In the genomic region with DNA sequence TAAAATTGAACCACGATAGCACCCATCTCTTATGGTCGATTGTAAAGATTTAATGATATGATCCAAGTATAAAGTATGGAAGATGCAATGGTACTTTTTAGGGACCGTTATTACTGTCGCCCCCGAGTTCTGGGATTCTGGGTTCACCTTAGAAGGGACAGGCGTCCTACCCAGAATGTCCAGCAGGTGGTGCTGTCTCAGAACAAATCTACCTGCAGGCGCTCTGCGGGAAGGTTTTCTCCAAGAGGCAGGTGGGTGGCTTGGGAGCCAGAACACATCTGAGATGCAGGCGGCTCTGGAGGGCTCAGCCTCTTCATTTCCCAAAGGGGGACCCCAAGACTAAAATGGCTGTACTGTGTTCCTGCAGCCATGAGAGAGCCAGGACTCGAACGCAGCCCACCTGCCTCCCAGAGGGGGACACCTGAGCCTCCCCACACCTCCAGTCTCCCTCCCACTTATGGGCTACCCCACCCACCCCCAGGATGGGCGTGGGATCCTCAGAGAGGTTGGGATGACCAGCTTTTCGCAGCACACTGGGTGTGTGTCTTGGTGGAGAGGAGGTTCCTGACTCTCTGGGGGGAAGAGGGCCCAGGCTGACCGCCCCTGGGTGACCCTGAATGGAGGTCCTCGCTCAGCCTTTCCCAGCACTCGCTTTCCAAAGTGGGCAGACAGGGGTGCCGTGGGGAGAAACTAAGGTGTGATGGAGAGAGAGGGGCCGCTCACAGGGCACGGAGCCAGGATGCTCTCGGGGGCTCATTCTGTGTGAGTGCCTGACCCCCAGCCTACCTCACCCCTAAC, we compare ENCODE assay signal across 8 cellular contexts. TPM values are rescaled to one million over a fixed set of nuclear protein-coding genes. Genes with fewer than 3 reads are reported as not detected.
A peak's percentile ranks its signal among the peaks of the same experiment; 100 is the strongest.
DNase-seq lines count a peak whose midpoint lies in the region; ATAC-seq and TF ChIP-seq lines count a peak whose summit lies in the region.

No MANE protein-coding gene starts in this region.

- peak overlapping the region; percentile 11 for H2AFZ ChIP-seq in IMR-90 (replicated peaks; ENCODE audit: low read length, poor library complexity)

- CTCF ChIA-PET in IMR-90 (lab: Yijun Ruan, JAX), result interaction anchor here (0.7 to 2.0 kb wide), 16 partner anchors 10 to 374 kb away, joined by 3 to 10 read pairs (median 4); no protein-coding TSS in a partner anchor

- H4K8ac ChIP-seq in IMR-90 (ENCODE audit: low read depth in 2 of 2, low read length in 2 of 2), result no peak overlapping the region

- in situ Hi-C loops in Caki2 (cut with HindIII; ENCODE audit: low pct_unique_long_range_greater_than_20kb, low sequenced_read_pairs), result no loop called here
- in situ Hi-C loops in IMR-90 (cut with MboI; ENCODE audit: low sequenced_read_pairs), result loop anchor here (5.0 kb wide), 3 partner anchors 248 to 372 kb away; no protein-coding TSS in a partner anchor

- ATAC-seq in IMR-90 (ENCODE audit: low read depth) (peak; percentile 67), left cardiac atrium (peak in 1 of 2 donors; percentile 15), HG03571 (IDR thresholded peaks at IDR 0.05; ENCODE audit: unreplicated experiment) (no peak), HG02798 (IDR thresholded peaks at IDR 0.05; ENCODE audit: poor library complexity, unreplicated experiment) (no peak)

- H3K4me3 ChIP-seq in IMR-90 (ENCODE audit: insufficient read depth, low read depth, low read length), result no peak overlapping the region

- H2BK120ac ChIP-seq in IMR-90 (ENCODE audit: low read depth, low read length), result peak overlapping the region; percentile 46

- peak overlapping the region; percentile 48; the same call in 1 of the 2 replicates for H2AK5ac ChIP-seq in IMR-90 (ENCODE audit: low read depth, low read length)

- 14% methylated on average over 4 of the region's 20 CpGs; no CpG with 5 or more reads in 1 of the 2 experiments for WGBS in IMR-90 (ENCODE audit: extremely low coverage in 2 of 2, insufficient read length in 1 of 2), 2 experiments

- no peak overlapping the region for H3K14ac ChIP-seq in IMR-90 (replicated peaks; ENCODE audit: low read depth, low read length)

- peaks cover 2% of the 10 kb centered on the region for H3K27me3 ChIP-seq in IMR-90 (ENCODE audit: control insufficient read depth, insufficient read depth, low read length)

- intact Hi-C loops in IMR-90 (cut with micrococcal nuclease) (loop anchor here (1.0 to 5.0 kb wide), 2 partner anchors 244 to 298 kb away; no protein-coding TSS in a partner anchor), left cardiac atrium (cut with DNase I) (loop anchor here (5.0 to 10.0 kb wide), 3 partner anchors 243 to 377 kb away; no protein-coding TSS in a partner anchor)

- H2BK15ac ChIP-seq in IMR-90 (ENCODE audit: low read depth, low read length), result no peak overlapping the region

- DNase-seq in Caki2 (ENCODE audit: low read depth) (peak; percentile 26), IMR-90 (peak; percentile 44), SHP77 treated with DMSO at 0.1 percent for 48 hours (lab: John Stamatoyannopoulos, UW) (peak; percentile 9), left cardiac atrium (peak; percentile 80), retina (peak; percentile 78)
- DNase-seq in activated naive CD4-positive, alpha-beta T cell treated with anti-CD3 and anti-CD28 coated beads, Interleukin-2, amount 50 U/mL, for 16 hours, result peak; percentile 76

- peak; percentile 71 for TF ChIP-seq RAD21 in IMR-90 (IDR thresholded peaks at IDR 0.05; ENCODE audit: low read length)

- H3K27ac ChIP-seq in IMR-90 (ENCODE audit: insufficient read depth, low read length), result no peak overlapping the region

- no peak for TF ChIP-seq POLR2A in IMR-90 (IDR thresholded peaks at IDR 0.05; ENCODE audit: low read depth, low read length)

- no peak overlapping the region for H2BK5ac ChIP-seq in IMR-90 (ENCODE audit: low read depth, low read length, poor library complexity, severe bottlenecking)

- H3K9me1 ChIP-seq in IMR-90 (ENCODE audit: insufficient read depth, low read length), result peaks cover 7% of the 10 kb centered on the region

- peak; percentile 72 for TF ChIP-seq CTCF in IMR-90 (conservative IDR thresholded peaks at IDR 0.05; ENCODE audit: low read depth, low read length)

- H3K4ac ChIP-seq in IMR-90 (ENCODE audit: low read depth, low read length), result no peak overlapping the region

- dilution Hi-C loops in IMR-90 (cut with HindIII; ENCODE audit: low sequenced_read_pairs, unreplicated experiment), result no loop called here

- H3K23ac ChIP-seq in IMR-90 (ENCODE audit: low read depth, low read length), result no peak overlapping the region

- POLR2A ChIA-PET in IMR-90 (lab: Charles Lee; ENCODE audit: unreplicated experiment), result interaction anchor here (0.6 kb wide), 1 partner anchor 9 kb away, joined by 3 read pairs; no protein-coding TSS in a partner anchor

- H3K4me2 ChIP-seq in IMR-90 (ENCODE audit: low read depth, low read length), result no peak overlapping the region

- no TSS peak for BruUV-seq in IMR-90 (replicated peaks; lab: Mats Ljungman, UMichigan)

- H4K20me1 ChIP-seq in IMR-90 (ENCODE audit: insufficient read depth, low read length), result no peaks in the 10 kb centered on the region

- H3K56ac ChIP-seq in IMR-90 (ENCODE audit: extremely low read depth, insufficient read depth, low read length), result no peak overlapping the region

- peaks cover 5% of the 10 kb centered on the region for H3K4me1 ChIP-seq in IMR-90 (ENCODE audit: control insufficient read depth, insufficient read depth, low read length)

- peak overlapping the region; percentile 11; the same call in 1 of the 2 replicates for H2BK20ac ChIP-seq in IMR-90 (ENCODE audit: low read depth, low read length)

- H2AK9ac ChIP-seq in IMR-90 (replicated peaks; ENCODE audit: low read depth, low read length, poor library complexity), result peak overlapping the region; percentile 5

- H3K9me3 ChIP-seq in IMR-90 (ENCODE audit: control insufficient read depth, insufficient read depth, low read length), result no peaks in the 10 kb centered on the region

- H3K79me1 ChIP-seq in IMR-90 (ENCODE audit: low read depth in 1 of 2, low read length in 2 of 2), result no peaks in the 10 kb centered on the region

- H3K36me3 ChIP-seq in IMR-90 (ENCODE audit: control insufficient read depth, insufficient read depth, low read length), result no peaks in the 10 kb centered on the region

- H3K9ac ChIP-seq in IMR-90 (ENCODE audit: low read depth, low read length), result no peak overlapping the region

- no peak overlapping the region for H3K18ac ChIP-seq in IMR-90 (ENCODE audit: low read depth, low read length)

- H4K91ac ChIP-seq in IMR-90 (ENCODE audit: insufficient read depth, low read depth, low read length), result no peak overlapping the region

- no peak overlapping the region for H4K5ac ChIP-seq in IMR-90 (ENCODE audit: low read depth, low read length)

TF ChIP-seq in IMR-90, 13 proteins besides CTCF, POLR2A, EP300 and RAD21:
- TF ChIP-seq RFX5 (IDR thresholded peaks at IDR 0.05; ENCODE audit: low read depth, low read length) (no peak), SMC3 (IDR thresholded peaks at IDR 0.05; ENCODE audit: low read depth, low read length) (peak; percentile 75)
TF ChIP-seq in IMR-90: peak in this region for 1.

RNA-seq across cellular contexts. Expression of a gene that starts 28.1 kb away (rescaled TPM):
- 0.17 TPM in 1 of 2 replicates, not detected in the other for total RNA-seq in Caki2 (2014; rRNA removed; shearing (Covaris generic); ENCODE audit: low replicate concordance)
- 9.3 and 9.7 TPM in 2 replicates for total RNA-seq in IMR-90 (2012; rRNA removed)
- polyA plus RNA-seq in IMR-90 (2012; rRNA removed), result 39.3 and 43.2 TPM in 2 replicates
- 29.1 and 32.4 TPM in 2 replicates for polyA plus RNA-seq in IMR-90 (2012; cell fraction: cytosol; rRNA removed)
- polyA plus RNA-seq in IMR-90 (2012; cell fraction: nucleus; rRNA removed; ENCODE audit: low replicate concordance), result 24.4 and 27.5 TPM in 2 replicates
- 1 to 10 TPM; 8.5 to 8.9 TPM for total RNA-seq in left cardiac atrium

Comparison
In these comparisons a context has a peak if more than half of its experiments do, and no peak if none do; other contexts are left out.
1. DNase-seq: peak in every context shown above with its lines; median percentile 80 in left cardiac atrium; 78 in retina; 76 in activated naive CD4-positive, alpha-beta T cell treated with anti-CD3 and anti-CD28 coated beads, Interleukin-2, amount 50 U/mL, for 16 hours; 44 in IMR-90; 26 in Caki2; 9 in SHP77 treated with DMSO at 0.1 percent for 48 hours.